ENCODE assay signal across 12 cellular contexts in genomic region chr3:52254608-52255007, GRCh38. TPM values are rescaled to one million over a fixed set of nuclear protein-coding genes. Genes with fewer than 3 reads are reported as not detected.
DNase-seq lines count a peak whose midpoint lies in the region; ATAC-seq, FAIRE-seq and TF ChIP-seq lines count a peak whose summit lies in the region.
"Had no signal": no experiment of that assay in that cellular context is flagged by ENCODE, and none has a peak within 500 bp of the region (broad histone marks: within the 10 kb centered on the region; RNA-seq: fewer than 3 reads in every experiment).

No MANE protein-coding gene starts in this region.

- CTCF ChIA-PET in HepG2 (lab: Yijun Ruan, JAX; ENCODE audit: low intra/inter-chr PET ratio, low total read pairs): no interaction called here

- ATAC-seq in stimulated activated effector memory CD8-positive, alpha-beta T cell treated with anti-CD3 and anti-CD28 coated beads, Interleukin-12 subunit alpha, Interleukin-12 subunit beta, amount 100 ng/mL, for 72 hours: no peak
- no peak for ATAC-seq in HepG2
- ATAC-seq: HCT116, heart left ventricle had no signal

- TF ChIP-seq EP300 in HepG2 (IDR thresholded peaks at IDR 0.05; ENCODE audit: low read depth in 2 of 2, low read length in 2 of 2): no peak
- no peak for TF ChIP-seq EP300 in HepG2 (CRISPR knock-in tag; IDR thresholded peaks at IDR 0.05; ENCODE audit: borderline replicate concordance)

- H3K79me2 ChIP-seq in HepG2 (ENCODE audit: insufficient read depth, low read length): no peaks in the 10 kb centered on the region

- H3K36me3 ChIP-seq in HepG2 (replicated peaks in 1 of 2; ENCODE audit: control insufficient read depth in 1 of 2, insufficient read depth in 2 of 2, low read length in 2 of 2) (peaks cover 33 to 62% of the 10 kb centered on the region in 2 experiments), thyroid gland (peaks cover 73% of the 10 kb centered on the region in 2 donors)

- no TSS peak for BruUV-seq in HepG2 (replicated peaks; lab: Mats Ljungman, UMichigan)

- DNase-seq in activated gamma-delta T cell treated with Interleukin-2 at 50 U/mL for 16 hours (peak; percentile 2), activated gamma-delta T cell (lab: John Stamatoyannopoulos, UW) (no peak), HepG2 (ENCODE audit: low spot score) (no peak), thyroid gland (no peak)
- DNase-seq in activated T-helper 2 cell treated with anti-CD3 and anti-CD28 coated beads, Interferon-gamma antibody, Interleukin-2, Interleukin-4, amounts not matched to agents 10 μg/mL and 5 μg/mL and 100 μg/mL, durations not matched to agents 14 hours and 24 hours and 36 hours (ENCODE audit: low spot score): no peak
- DNase-seq in stimulated activated effector memory CD8-positive, alpha-beta T cell treated with anti-CD3 and anti-CD28 coated beads, Interleukin-12 subunit alpha, Interleukin-12 subunit beta, amount 100 ng/mL, for 72 hours (ENCODE audit: low spot score in 2 of 2): no peak
- DNase-seq: DMS 273 treated with DMSO at 0.1 percent for 48 hours, heart left ventricle, NCI-H446 had no signal

- WGBS in HepG2 (ENCODE audit: low lambda C conversion rate): 92% methylated on average over 9 of the region's 9 CpGs
- 88 to 89% methylated on average over 9 of the region's 9 CpGs for WGBS in thyroid gland, 2 donors

- H3K9ac ChIP-seq in HepG2 (ENCODE audit: insufficient read depth, low read depth, low read length): no peak overlapping the region

- TF ChIP-seq RAD21 in HepG2 (CRISPR knock-in tag; IDR thresholded peaks at IDR 0.05): no peak

- H3K27me3 Mint-ChIP-seq in activated T-helper 2 cell treated with anti-CD3 and anti-CD28 coated beads, Interferon-gamma antibody, Interleukin-2, Interleukin-4, amounts not matched to agents 10 μg/mL and 5 μg/mL and 100 μg/mL, durations not matched to agents 14 hours and 24 hours and 36 hours (ENCODE audit: low read depth): no peaks in the 10 kb centered on the region
- H3K27me3 Mint-ChIP-seq: activated naive CD4-positive, alpha-beta T cell treated with anti-CD3 and anti-CD28 coated beads, Interleukin-2, amount 50 U/mL, for 24 hours had no signal

- TF ChIP-seq CTCF in HepG2 (CRISPR knock-in tag; IDR thresholded peaks at IDR 0.05) (no peak), thyroid gland (IDR thresholded peaks at IDR 0.05) (no peak)

- H3K27ac Mint-ChIP-seq in activated T-helper 2 cell treated with anti-CD3 and anti-CD28 coated beads, Interferon-gamma antibody, Interleukin-2, Interleukin-4, amounts not matched to agents 10 μg/mL and 5 μg/mL and 100 μg/mL, durations not matched to agents 14 hours and 24 hours and 36 hours: peak overlapping the region; percentile 98
- H3K27ac Mint-ChIP-seq in stimulated activated effector memory CD8-positive, alpha-beta T cell treated with anti-CD3 and anti-CD28 coated beads, Interleukin-12 subunit alpha, Interleukin-12 subunit beta, amount 100 ng/mL, for 72 hours: peak overlapping the region; percentile 96

- H3K36me3 Mint-ChIP-seq in activated T-helper 2 cell treated with anti-CD3 and anti-CD28 coated beads, Interferon-gamma antibody, Interleukin-2, Interleukin-4, amounts not matched to agents 10 μg/mL and 5 μg/mL and 100 μg/mL, durations not matched to agents 14 hours and 24 hours and 36 hours (ENCODE audit: low read depth): peaks cover 88% of the 10 kb centered on the region
- H3K36me3 Mint-ChIP-seq in stimulated activated effector memory CD8-positive, alpha-beta T cell treated with anti-CD3 and anti-CD28 coated beads, Interleukin-12 subunit alpha, Interleukin-12 subunit beta, amount 100 ng/mL, for 72 hours: peaks cover 100% of the 10 kb centered on the region

- TF ChIP-seq POLR2A in HepG2 (IDR thresholded peaks at IDR 0.05; ENCODE audit: insufficient read depth in 1 of 2, low read depth in 2 of 2, low read length in 2 of 2) (no peak), thyroid gland (IDR thresholded peaks at IDR 0.05) (no peak)

- H3K4me2 ChIP-seq in HepG2 (ENCODE audit: low read depth, low read length): no peak overlapping the region

- H2AFZ ChIP-seq in HepG2 (ENCODE audit: low read length): no peak overlapping the region

- in situ Hi-C loops in HepG2 (cut with HindIII; ENCODE audit: extremely low pct_ligation_motif_present, low pct_unique_long_range_greater_than_20kb): no loop called here

- H3K4me3 ChIP-seq in HepG2 (replicated peaks in 1 of 3; ENCODE audit: insufficient read depth in 1 of 3, low read depth in 2 of 3, low read length in 3 of 3): no peak overlapping the region
- H3K4me3 ChIP-seq in thyroid gland (replicated peaks in 1 of 3): no peak overlapping the region
- H3K4me3 ChIP-seq: heart left ventricle had no signal

- peak overlapping the region; percentile 27 for H3K4me3 Mint-ChIP-seq in activated T-helper 2 cell treated with anti-CD3 and anti-CD28 coated beads, Interferon-gamma antibody, Interleukin-2, Interleukin-4, amounts not matched to agents 10 μg/mL and 5 μg/mL and 100 μg/mL, durations not matched to agents 14 hours and 24 hours and 36 hours (ENCODE audit: low read depth)
- H3K4me3 Mint-ChIP-seq in stimulated activated effector memory CD8-positive, alpha-beta T cell treated with anti-CD3 and anti-CD28 coated beads, Interleukin-12 subunit alpha, Interleukin-12 subunit beta, amount 100 ng/mL, for 72 hours: peak overlapping the region; percentile 73

- H3K9me3 Mint-ChIP-seq in activated T-helper 2 cell treated with anti-CD3 and anti-CD28 coated beads, Interferon-gamma antibody, Interleukin-2, Interleukin-4, amounts not matched to agents 10 μg/mL and 5 μg/mL and 100 μg/mL, durations not matched to agents 14 hours and 24 hours and 36 hours: no peaks in the 10 kb centered on the region
- H3K9me3 Mint-ChIP-seq in stimulated activated effector memory CD8-positive, alpha-beta T cell treated with anti-CD3 and anti-CD28 coated beads, Interleukin-12 subunit alpha, Interleukin-12 subunit beta, amount 100 ng/mL, for 72 hours: no peaks in the 10 kb centered on the region
- H3K9me3 Mint-ChIP-seq: activated naive CD4-positive, alpha-beta T cell treated with anti-CD3 and anti-CD28 coated beads, Interleukin-2, amount 50 U/mL, for 24 hours had no signal

- intact Hi-C loops in activated T-helper 2 cell treated with anti-CD3 and anti-CD28 coated beads, Interferon-gamma antibody, Interleukin-2, Interleukin-4, amounts not matched to agents 10 μg/mL and 5 μg/mL and 100 μg/mL, durations not matched to agents 14 hours and 24 hours and 36 hours (cut with micrococcal nuclease): no loop called here
- intact Hi-C loops in HepG2 (cut with micrococcal nuclease; ENCODE audit: unreplicated experiment): no loop called here
- intact Hi-C loops in thyroid gland (cut with DNase I): no loop called here

- no peaks in the 10 kb centered on the region for H4K20me1 ChIP-seq in HepG2 (ENCODE audit: insufficient read depth, low read length)

- POLR2A ChIA-PET in HepG2 (lab: Yijun Ruan, JAX): interaction anchor here (1.1 to 1.9 kb wide), 4 partner anchors 25 to 35 kb away, joined by 3 to 6 read pairs (median 4); partner anchors contain the start of genes GLYCTK and WDR82

- H3K4me1 Mint-ChIP-seq in activated T-helper 2 cell treated with anti-CD3 and anti-CD28 coated beads, Interferon-gamma antibody, Interleukin-2, Interleukin-4, amounts not matched to agents 10 μg/mL and 5 μg/mL and 100 μg/mL, durations not matched to agents 14 hours and 24 hours and 36 hours (ENCODE audit: low read depth): peaks cover 73% of the 10 kb centered on the region
- peaks cover 92% of the 10 kb centered on the region for H3K4me1 Mint-ChIP-seq in stimulated activated effector memory CD8-positive, alpha-beta T cell treated with anti-CD3 and anti-CD28 coated beads, Interleukin-12 subunit alpha, Interleukin-12 subunit beta, amount 100 ng/mL, for 72 hours

- no peak for FAIRE-seq in HepG2 (lab: Jason Lieb, UNC)

- H3K9me3 ChIP-seq in HepG2 (ENCODE audit: low read length): no peaks in the 10 kb centered on the region
- no peaks in the 10 kb centered on the region for H3K9me3 ChIP-seq in thyroid gland
- H3K9me3 ChIP-seq: heart left ventricle had no signal

- H3K27ac ChIP-seq in HepG2 (ENCODE audit: extremely low read length, insufficient read depth, low read length) (no peak overlapping the region), thyroid gland (no peak overlapping the region)

- no peaks in the 10 kb centered on the region for H3K27me3 ChIP-seq in HepG2 (ENCODE audit: control insufficient read depth in 1 of 2, insufficient read depth in 2 of 2, low read length in 2 of 2)
- no peaks in the 10 kb centered on the region for H3K27me3 ChIP-seq in thyroid gland
- H3K27me3 ChIP-seq: heart left ventricle had no signal

- no peaks in the 10 kb centered on the region for H3K4me1 ChIP-seq in HepG2 (ENCODE audit: insufficient read depth, low read length)
- H3K4me1 ChIP-seq in thyroid gland: peaks cover 0 to 4% of the 10 kb centered on the region in 2 donors

RNA-seq across cellular contexts. Expression of gene PPM1M, which starts 9.0 kb away (rescaled TPM):
- total RNA-seq in activated T-helper 2 cell treated with anti-CD3 and anti-CD28 coated beads, Interferon-gamma antibody, Interleukin-2, Interleukin-4, amounts not matched to agents 10 μg/mL and 5 μg/mL and 100 μg/mL, durations not matched to agents 14 hours and 24 hours and 36 hours: 44.7 and 46.4 TPM in 2 replicates
- total RNA-seq in HepG2 (2016; rRNA removed; fragmentation: Illumina TruSeq; extraction: Trizol): 1.5 and 2.5 TPM in 2 replicates
- total RNA-seq in HepG2 (2016; cell fraction: cytosol; rRNA removed; fragmentation: Illumina TruSeq; extraction: Trizol; ENCODE audit: low read depth): 0.91 and 1.1 TPM in 2 replicates
- 2.2 and 2.4 TPM in 2 replicates for total RNA-seq in HepG2 (2016; cell fraction: insoluble cytoplasmic fraction; rRNA removed; fragmentation: Illumina TruSeq; extraction: Trizol)
- total RNA-seq in HepG2 (2016; cell fraction: membrane; rRNA removed; fragmentation: Illumina TruSeq; extraction: Trizol): 2.7 and 3.5 TPM in 2 replicates
- total RNA-seq in HepG2 (2016; cell fraction: nucleus; rRNA removed; fragmentation: Illumina TruSeq; extraction: Trizol): 2.0 and 2.1 TPM in 2 replicates
- polyA plus RNA-seq in HepG2 (2011; rRNA removed): 5.9 and 6.9 TPM in 2 replicates
- polyA plus RNA-seq in HepG2 (2011; cell fraction: cytosol; rRNA removed): 4.4 and 5.2 TPM in 2 replicates
- polyA plus RNA-seq in HepG2 (2011; cell fraction: nucleus; rRNA removed): 20.6 and 21.3 TPM in 2 replicates
- polyA plus RNA-seq in HepG2 (2012): 4.0 and 4.5 TPM in 2 replicates
- 0.99 and 1.1 TPM in 2 replicates for polyA plus RNA-seq in HepG2 (2016; cell fraction: cytosol; fragmentation: Illumina TruSeq; extraction: Trizol; ENCODE audit: low read depth)
- 2.0 and 2.3 TPM in 2 replicates for polyA plus RNA-seq in HepG2 (2016; cell fraction: insoluble cytoplasmic fraction; fragmentation: Illumina TruSeq; extraction: Trizol; ENCODE audit: low read depth)
- 2.3 and 2.5 TPM in 2 replicates for polyA plus RNA-seq in HepG2 (2016; cell fraction: membrane; fragmentation: Illumina TruSeq; extraction: Trizol; ENCODE audit: low read depth)
- polyA plus RNA-seq in HepG2 (2016; cell fraction: nucleus; fragmentation: Illumina TruSeq; extraction: Trizol; ENCODE audit: insufficient read depth, low read depth): 3.6 and 4.3 TPM in 2 replicates
- polyA minus RNA-seq in HepG2 (2011; rRNA and poly(A)+ RNA removed; ENCODE audit: low replicate concordance): 8.9 and 14.9 TPM in 2 replicates
- polyA minus RNA-seq in HepG2 (2011; cell fraction: cytosol; rRNA and poly(A)+ RNA removed): 1.5 and 1.9 TPM in 2 replicates
- polyA minus RNA-seq in HepG2 (2011; cell fraction: nucleus; rRNA and poly(A)+ RNA removed): 2.7 and 3.7 TPM in 2 replicates
- 10 to 100 TPM; 15.8 to 22.8 (median 18.0) TPM for total RNA-seq in thyroid gland

RNA-seq across cellular contexts. Expression of gene TWF2, which starts 15.7 kb away (rescaled TPM):
- total RNA-seq in activated T-helper 2 cell treated with anti-CD3 and anti-CD28 coated beads, Interferon-gamma antibody, Interleukin-2, Interleukin-4, amounts not matched to agents 10 μg/mL and 5 μg/mL and 100 μg/mL, durations not matched to agents 14 hours and 24 hours and 36 hours: 89.7 and 91.1 TPM in 2 replicates
- total RNA-seq in HepG2 (2016; rRNA removed; fragmentation: Illumina TruSeq; extraction: Trizol) (45.5 and 49.1 TPM in 2 replicates), thyroid gland (10 to 100 TPM; 28.3 to 61.1 (median 50.4) TPM)
- total RNA-seq in HepG2 (2016; cell fraction: cytosol; rRNA removed; fragmentation: Illumina TruSeq; extraction: Trizol; ENCODE audit: low read depth): 9.3 and 10.4 TPM in 2 replicates
- total RNA-seq in HepG2 (2016; cell fraction: insoluble cytoplasmic fraction; rRNA removed; fragmentation: Illumina TruSeq; extraction: Trizol): 46.7 and 47.5 TPM in 2 replicates
- 18.1 and 19.8 TPM in 2 replicates for total RNA-seq in HepG2 (2016; cell fraction: membrane; rRNA removed; fragmentation: Illumina TruSeq; extraction: Trizol)
- total RNA-seq in HepG2 (2016; cell fraction: nucleus; rRNA removed; fragmentation: Illumina TruSeq; extraction: Trizol): 19.0 and 20.5 TPM in 2 replicates
- 108 and 123 TPM in 2 replicates for polyA plus RNA-seq in HepG2 (2011; rRNA removed)
- 139 and 201 TPM in 2 replicates for polyA plus RNA-seq in HepG2 (2011; cell fraction: cytosol; rRNA removed)
- polyA plus RNA-seq in HepG2 (2011; cell fraction: nucleus; rRNA removed): 105 and 112 TPM in 2 replicates
- 63.2 and 85.2 TPM in 2 replicates for polyA plus RNA-seq in HepG2 (2012)
- 10.6 and 11.3 TPM in 2 replicates for polyA plus RNA-seq in HepG2 (2016; cell fraction: cytosol; fragmentation: Illumina TruSeq; extraction: Trizol; ENCODE audit: low read depth)
- 55.3 and 58.3 TPM in 2 replicates for polyA plus RNA-seq in HepG2 (2016; cell fraction: insoluble cytoplasmic fraction; fragmentation: Illumina TruSeq; extraction: Trizol; ENCODE audit: low read depth)
- polyA plus RNA-seq in HepG2 (2016; cell fraction: membrane; fragmentation: Illumina TruSeq; extraction: Trizol; ENCODE audit: low read depth): 16.1 and 16.9 TPM in 2 replicates
- polyA plus RNA-seq in HepG2 (2016; cell fraction: nucleus; fragmentation: Illumina TruSeq; extraction: Trizol; ENCODE audit: insufficient read depth, low read depth): 37.2 and 39.4 TPM in 2 replicates
- 46.6 and 135 TPM in 2 replicates for polyA minus RNA-seq in HepG2 (2011; rRNA and poly(A)+ RNA removed; ENCODE audit: low replicate concordance)
- 84.6 and 87.5 TPM in 2 replicates for polyA minus RNA-seq in HepG2 (2011; cell fraction: cytosol; rRNA and poly(A)+ RNA removed)
- 18.5 and 25.0 TPM in 2 replicates for polyA minus RNA-seq in HepG2 (2011; cell fraction: nucleus; rRNA and poly(A)+ RNA removed)

RNA-seq across cellular contexts. Expression of gene WDR82, which starts 23.8 kb away (rescaled TPM):
- 101 and 103 TPM in 2 replicates for total RNA-seq in activated T-helper 2 cell treated with anti-CD3 and anti-CD28 coated beads, Interferon-gamma antibody, Interleukin-2, Interleukin-4, amounts not matched to agents 10 μg/mL and 5 μg/mL and 100 μg/mL, durations not matched to agents 14 hours and 24 hours and 36 hours
- total RNA-seq in HepG2 (2016; rRNA removed; fragmentation: Illumina TruSeq; extraction: Trizol) (59.5 and 62.0 TPM in 2 replicates), thyroid gland (10 to 100 TPM; 66.4 to 76.4 (median 72.2) TPM)
- total RNA-seq in HepG2 (2016; cell fraction: cytosol; rRNA removed; fragmentation: Illumina TruSeq; extraction: Trizol; ENCODE audit: low read depth): 6.3 and 6.7 TPM in 2 replicates
- 58.9 and 60.5 TPM in 2 replicates for total RNA-seq in HepG2 (2016; cell fraction: insoluble cytoplasmic fraction; rRNA removed; fragmentation: Illumina TruSeq; extraction: Trizol)
- total RNA-seq in HepG2 (2016; cell fraction: membrane; rRNA removed; fragmentation: Illumina TruSeq; extraction: Trizol): 27.7 and 28.8 TPM in 2 replicates
- 32.4 and 32.6 TPM in 2 replicates for total RNA-seq in HepG2 (2016; cell fraction: nucleus; rRNA removed; fragmentation: Illumina TruSeq; extraction: Trizol)
- polyA plus RNA-seq in HepG2 (2011; rRNA removed): 39.1 and 41.9 TPM in 2 replicates
- 23.5 and 37.7 TPM in 2 replicates for polyA plus RNA-seq in HepG2 (2011; cell fraction: cytosol; rRNA removed)
- 10.7 and 14.5 TPM in 2 replicates for polyA plus RNA-seq in HepG2 (2011; cell fraction: nucleus; rRNA removed)
- 48.3 and 52.2 TPM in 2 replicates for polyA plus RNA-seq in HepG2 (2012)
- polyA plus RNA-seq in HepG2 (2016; cell fraction: cytosol; fragmentation: Illumina TruSeq; extraction: Trizol; ENCODE audit: low read depth): 3.6 and 4.2 TPM in 2 replicates
- 60.6 and 66.1 TPM in 2 replicates for polyA plus RNA-seq in HepG2 (2016; cell fraction: insoluble cytoplasmic fraction; fragmentation: Illumina TruSeq; extraction: Trizol; ENCODE audit: low read depth)
- 13.9 and 15.0 TPM in 2 replicates for polyA plus RNA-seq in HepG2 (2016; cell fraction: membrane; fragmentation: Illumina TruSeq; extraction: Trizol; ENCODE audit: low read depth)
- 38.8 and 40.8 TPM in 2 replicates for polyA plus RNA-seq in HepG2 (2016; cell fraction: nucleus; fragmentation: Illumina TruSeq; extraction: Trizol; ENCODE audit: insufficient read depth, low read depth)
- 52.7 and 77.7 TPM in 2 replicates for polyA minus RNA-seq in HepG2 (2011; rRNA and poly(A)+ RNA removed; ENCODE audit: low replicate concordance)
- polyA minus RNA-seq in HepG2 (2011; cell fraction: cytosol; rRNA and poly(A)+ RNA removed): 29.3 and 33.9 TPM in 2 replicates
- 28.7 and 33.2 TPM in 2 replicates for polyA minus RNA-seq in HepG2 (2011; cell fraction: nucleus; rRNA and poly(A)+ RNA removed)

RNA-seq across cellular contexts. Expression of gene TLR9, which starts 29.2 kb away (rescaled TPM):
- total RNA-seq in activated T-helper 2 cell treated with anti-CD3 and anti-CD28 coated beads, Interferon-gamma antibody, Interleukin-2, Interleukin-4, amounts not matched to agents 10 μg/mL and 5 μg/mL and 100 μg/mL, durations not matched to agents 14 hours and 24 hours and 36 hours: 0.32 and 0.50 TPM in 2 replicates
- not detected in 2 replicates for total RNA-seq in HepG2 (2016; rRNA removed; fragmentation: Illumina TruSeq; extraction: Trizol)
- not detected in 2 replicates for total RNA-seq in HepG2 (2016; cell fraction: cytosol; rRNA removed; fragmentation: Illumina TruSeq; extraction: Trizol; ENCODE audit: low read depth)
- total RNA-seq in HepG2 (2016; cell fraction: insoluble cytoplasmic fraction; rRNA removed; fragmentation: Illumina TruSeq; extraction: Trizol): not detected in 2 replicates
- total RNA-seq in HepG2 (2016; cell fraction: membrane; rRNA removed; fragmentation: Illumina TruSeq; extraction: Trizol): not detected in 2 replicates
- not detected in 2 replicates for total RNA-seq in HepG2 (2016; cell fraction: nucleus; rRNA removed; fragmentation: Illumina TruSeq; extraction: Trizol)
- polyA plus RNA-seq in HepG2 (2011; rRNA removed): 0.08 TPM in 1 of 2 replicates, not detected in the other
- 0.01 TPM in 2 replicates for polyA plus RNA-seq in HepG2 (2011; cell fraction: cytosol; rRNA removed)
- polyA plus RNA-seq in HepG2 (2011; cell fraction: nucleus; rRNA removed): 0.88 and 0.95 TPM in 2 replicates
- 0.31 TPM in 1 of 2 replicates, not detected in the other for polyA plus RNA-seq in HepG2 (2012)
- polyA plus RNA-seq in HepG2 (2016; cell fraction: cytosol; fragmentation: Illumina TruSeq; extraction: Trizol; ENCODE audit: low read depth): not detected in 2 replicates
- polyA plus RNA-seq in HepG2 (2016; cell fraction: insoluble cytoplasmic fraction; fragmentation: Illumina TruSeq; extraction: Trizol; ENCODE audit: low read depth): not detected in 2 replicates
- not detected in 2 replicates for polyA plus RNA-seq in HepG2 (2016; cell fraction: membrane; fragmentation: Illumina TruSeq; extraction: Trizol; ENCODE audit: low read depth)
- polyA plus RNA-seq in HepG2 (2016; cell fraction: nucleus; fragmentation: Illumina TruSeq; extraction: Trizol; ENCODE audit: insufficient read depth, low read depth): not detected in 2 replicates
- polyA minus RNA-seq in HepG2 (2011; rRNA and poly(A)+ RNA removed; ENCODE audit: low replicate concordance): 0.14 TPM in 1 of 2 replicates, not detected in the other
- not detected in 2 replicates for polyA minus RNA-seq in HepG2 (2011; cell fraction: cytosol; rRNA and poly(A)+ RNA removed)
- 0.25 and 0.26 TPM in 2 replicates for polyA minus RNA-seq in HepG2 (2011; cell fraction: nucleus; rRNA and poly(A)+ RNA removed)
- under 1 TPM in 1 of 4 donors, not detected in 3; 0.40 TPM for total RNA-seq in thyroid gland
- total RNA-seq: HT1080 had no signal

RNA-seq across cellular contexts. Expression of gene GLYCTK, which starts 33.0 kb away (rescaled TPM):
- 16.6 and 16.8 TPM in 2 replicates for total RNA-seq in activated T-helper 2 cell treated with anti-CD3 and anti-CD28 coated beads, Interferon-gamma antibody, Interleukin-2, Interleukin-4, amounts not matched to agents 10 μg/mL and 5 μg/mL and 100 μg/mL, durations not matched to agents 14 hours and 24 hours and 36 hours
- total RNA-seq in HepG2 (2016; rRNA removed; fragmentation: Illumina TruSeq; extraction: Trizol) (91.7 and 126 TPM in 2 replicates), thyroid gland (10 to 100 TPM in 3 of 4 donors, 1 to 10 TPM in 1; 8.9 to 20.3 (median 15.3) TPM)
- total RNA-seq in HepG2 (2016; cell fraction: cytosol; rRNA removed; fragmentation: Illumina TruSeq; extraction: Trizol; ENCODE audit: low read depth): 33.8 and 34.0 TPM in 2 replicates
- 89.0 and 132 TPM in 2 replicates for total RNA-seq in HepG2 (2016; cell fraction: insoluble cytoplasmic fraction; rRNA removed; fragmentation: Illumina TruSeq; extraction: Trizol)
- 68.4 and 70.3 TPM in 2 replicates for total RNA-seq in HepG2 (2016; cell fraction: membrane; rRNA removed; fragmentation: Illumina TruSeq; extraction: Trizol)
- 155 and 170 TPM in 2 replicates for total RNA-seq in HepG2 (2016; cell fraction: nucleus; rRNA removed; fragmentation: Illumina TruSeq; extraction: Trizol)
- polyA plus RNA-seq in HepG2 (2011; rRNA removed): 70.0 and 102 TPM in 2 replicates
- polyA plus RNA-seq in HepG2 (2011; cell fraction: cytosol; rRNA removed): 57.2 and 86.0 TPM in 2 replicates
- 489 and 498 TPM in 2 replicates for polyA plus RNA-seq in HepG2 (2011; cell fraction: nucleus; rRNA removed)
- polyA plus RNA-seq in HepG2 (2012): 41.5 and 43.2 TPM in 2 replicates
- polyA plus RNA-seq in HepG2 (2016; cell fraction: cytosol; fragmentation: Illumina TruSeq; extraction: Trizol; ENCODE audit: low read depth): 21.7 and 24.0 TPM in 2 replicates
- 64.0 and 68.6 TPM in 2 replicates for polyA plus RNA-seq in HepG2 (2016; cell fraction: insoluble cytoplasmic fraction; fragmentation: Illumina TruSeq; extraction: Trizol; ENCODE audit: low read depth)
- 44.9 and 46.0 TPM in 2 replicates for polyA plus RNA-seq in HepG2 (2016; cell fraction: membrane; fragmentation: Illumina TruSeq; extraction: Trizol; ENCODE audit: low read depth)
- polyA plus RNA-seq in HepG2 (2016; cell fraction: nucleus; fragmentation: Illumina TruSeq; extraction: Trizol; ENCODE audit: insufficient read depth, low read depth): 216 and 226 TPM in 2 replicates
- polyA minus RNA-seq in HepG2 (2011; rRNA and poly(A)+ RNA removed; ENCODE audit: low replicate concordance): 13.9 and 184 TPM in 2 replicates
- 18.4 and 23.4 TPM in 2 replicates for polyA minus RNA-seq in HepG2 (2011; cell fraction: cytosol; rRNA and poly(A)+ RNA removed)
- 164 and 185 TPM in 2 replicates for polyA minus RNA-seq in HepG2 (2011; cell fraction: nucleus; rRNA and poly(A)+ RNA removed)
